Comparison of ENCODE assay signal across 1 cellular context in genomic region chr11:46387919-46388618, GRCh38.
TF ChIP-seq lines count a peak whose summit lies in the region.

No MANE protein-coding gene starts in this region.

TF ChIP-seq in K562, 482 proteins besides CTCF, POLR2A, EP300 and RAD21:
- TF ChIP-seq GABPA (tag; conservative IDR thresholded peaks at IDR 0.05; ENCODE audit: low read depth) (no peak), RBM14 (IDR thresholded peaks at IDR 0.05; ENCODE audit: borderline replicate concordance, insufficient read depth, low read depth, low read length) (0 out of 2 replicates have a peak, but pooled peaks have one; percentile 52), ETV5 (CRISPR knock-in tag; IDR thresholded peaks at IDR 0.05; ENCODE audit: low read depth) (peak; percentile 57; the same call in 1 of the 2 replicates), TFAP4 (CRISPR knock-in tag; IDR thresholded peaks at IDR 0.05; ENCODE audit: borderline replicate concordance) (peak; percentile 19; the same call in 1 of the 2 replicates), PREB (CRISPR knock-in tag; IDR thresholded peaks at IDR 0.05) (no peak), NFE2L1 (tag; IDR thresholded peaks at IDR 0.05; ENCODE audit: borderline replicate concordance, low read depth) (no peak), NCOA6 (IDR thresholded peaks at IDR 0.05) (no peak), MNT (conservative IDR thresholded peaks at IDR 0.05) (no peak), ZBTB33 (CRISPR knock-in tag; IDR thresholded peaks at IDR 0.05) (peak; percentile 34; the same call in 1 of the 2 replicates), ZNF431 (CRISPR knock-in tag; IDR thresholded peaks at IDR 0.05) (0 out of 2 replicates have a peak, but pooled peaks have one; percentile 23)
